Comparison of ENCODE assay signal across 18 cellular contexts in the genomic region with DNA sequence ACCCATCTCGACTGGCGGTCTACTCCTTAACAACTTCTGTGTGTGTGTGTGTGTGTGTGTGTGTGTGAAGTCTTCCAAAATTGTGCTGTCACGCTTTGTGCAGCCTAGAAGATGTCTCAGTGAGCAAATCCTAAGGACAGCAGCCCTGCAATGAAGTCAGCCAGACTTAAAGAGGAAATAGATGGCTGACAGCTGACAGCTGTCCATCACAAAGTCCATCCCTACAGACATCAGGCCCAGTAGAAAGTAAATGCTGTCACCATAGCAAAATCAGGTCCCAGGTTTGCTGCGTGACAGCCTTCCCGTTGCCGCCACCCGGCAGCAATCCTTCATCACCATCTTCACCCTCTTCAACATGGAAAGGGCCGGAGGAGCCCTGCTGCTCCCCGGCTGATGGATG.
DNase-seq lines count a peak whose midpoint lies in the region; ATAC-seq, FAIRE-seq and TF ChIP-seq lines count a peak whose summit lies in the region.
"Had no signal": no experiment of that assay in that cellular context is flagged by ENCODE, and none has a peak within 500 bp of the region (broad histone marks: within the 10 kb centered on the region; RNA-seq: fewer than 3 reads in every experiment).

No MANE protein-coding gene starts in this region.

- H2AFZ ChIP-seq in HepG2 (ENCODE audit: low read length) = no peak overlapping the region
- no peak overlapping the region for H2AFZ ChIP-seq in neuronal stem cell (ENCODE audit: low read length)
- H2AFZ ChIP-seq: GM23338 had no signal

- H3K14ac ChIP-seq in neuronal stem cell (ENCODE audit: low read length) = no peak overlapping the region

- peaks cover 7% of the 10 kb centered on the region for H3K27me3 Mint-ChIP-seq in brain

- H3K4me1 Mint-ChIP-seq in brain = peaks cover 52% of the 10 kb centered on the region

- no peak for DNase-seq in HepG2 (ENCODE audit: low spot score)
- no peak for DNase-seq in right lobe of liver
- no peak for DNase-seq in neuronal stem cell (ENCODE audit: low spot score)
- DNase-seq in anterior cingulate cortex (lab: John Stamatoyannopoulos, UW) = no peak
- DNase-seq in NCI-H1092 (lab: John Stamatoyannopoulos, UW) = no peak
- no peak for DNase-seq in stimulated activated CD4-positive, alpha-beta T cell treated with anti-CD3 and anti-CD28 coated beads, Interleukin-4, amount 100 ng/mL, for 24 hours
- DNase-seq: 8988T; AML-193; Caco-2; CD8-positive, alpha-beta memory T cell; DND-41; GDM1; H7 had no signal

- H3K79me2 ChIP-seq in HepG2 (ENCODE audit: insufficient read depth, low read length) = peaks cover 86% of the 10 kb centered on the region

- TF ChIP-seq CTCF in HepG2 (CRISPR knock-in tag; IDR thresholded peaks at IDR 0.05) (no peak), right lobe of liver (IDR thresholded peaks at IDR 0.05) (no peak), brain (conservative IDR thresholded peaks at IDR 0.05) (no peak)

- peaks cover 9% of the 10 kb centered on the region for H3K9me3 ChIP-seq in HepG2 (ENCODE audit: low read length)
- H3K9me3 ChIP-seq in right lobe of liver = no peaks in the 10 kb centered on the region
- peaks cover 0 to 3% of the 10 kb centered on the region in 2 donors for H3K9me3 ChIP-seq in neuronal stem cell (replicated peaks in 1 of 2; ENCODE audit: control insufficient read depth in 2 of 2, insufficient read depth in 1 of 2, low read depth in 1 of 2, low read length in 2 of 2)
- H3K9me3 ChIP-seq: BLaER1, Caco-2 had no signal

- H2BK15ac ChIP-seq in neuronal stem cell (ENCODE audit: low read length) = no peak overlapping the region

- TF ChIP-seq EP300 in HepG2 (IDR thresholded peaks at IDR 0.05; ENCODE audit: low read depth in 2 of 2, low read length in 2 of 2) (no peak), HepG2 (CRISPR knock-in tag; IDR thresholded peaks at IDR 0.05; ENCODE audit: borderline replicate concordance) (no peak)

- CTCF ChIA-PET in HepG2 (lab: Yijun Ruan, JAX; ENCODE audit: low intra/inter-chr PET ratio, low total read pairs) = no interaction called here

- ATAC-seq in HepG2 (no peak), right lobe of liver (no peak), GM21717 (IDR thresholded peaks at IDR 0.05; ENCODE audit: unreplicated experiment) (no peak)
- ATAC-seq: GM23338 had no signal

- no peak overlapping the region for H3K4me2 ChIP-seq in HepG2 (ENCODE audit: low read depth, low read length)
- no peak overlapping the region for H3K4me2 ChIP-seq in neuronal stem cell (ENCODE audit: insufficient read depth, low read length, poor library complexity, severe bottlenecking)
- H3K4me2 ChIP-seq: BLaER1, GM23338 had no signal

- FAIRE-seq in HepG2 (lab: Jason Lieb, UNC) = no peak
- FAIRE-seq: HTR-8/SVneo had no signal

- peak overlapping the region; percentile 22 to 85 (median 79) for H3K27ac Mint-ChIP-seq in brain
- H3K27ac Mint-ChIP-seq: CD8-positive, alpha-beta memory T cell; GM23338 had no signal

- no TSS peak for BruUV-seq in HepG2 (replicated peaks; lab: Mats Ljungman, UMichigan)

- H2BK12ac ChIP-seq in neuronal stem cell (ENCODE audit: low read length) = no peak overlapping the region

- no peak overlapping the region for H3K4ac ChIP-seq in neuronal stem cell (ENCODE audit: low read length)

- TF ChIP-seq POLR2A in HepG2 (IDR thresholded peaks at IDR 0.05; ENCODE audit: insufficient read depth in 1 of 2, low read depth in 2 of 2, low read length in 2 of 2) = no peak
- no peak for TF ChIP-seq POLR2A in right lobe of liver (IDR thresholded peaks at IDR 0.05)

- intact Hi-C loops in HepG2 (cut with micrococcal nuclease; ENCODE audit: unreplicated experiment) (no loop called here), right lobe of liver (cut with DNase I) (no loop called here)

- H3K36me3 Mint-ChIP-seq in brain = peaks cover 18% of the 10 kb centered on the region
- H3K36me3 Mint-ChIP-seq: CD8-positive, alpha-beta memory T cell had no signal

- no peak for TF ChIP-seq RAD21 in HepG2 (CRISPR knock-in tag; IDR thresholded peaks at IDR 0.05)

- peak overlapping the region; percentile 31 for H3K18ac ChIP-seq in neuronal stem cell (ENCODE audit: low read length)

- H3K9me3 Mint-ChIP-seq in brain = peaks cover 6 to 20% (median 9%) of the 10 kb centered on the region in 5 experiments
- H3K9me3 Mint-ChIP-seq: CD8-positive, alpha-beta memory T cell had no signal

- H4K91ac ChIP-seq in neuronal stem cell (ENCODE audit: low read depth, low read length, poor library complexity) = no peak overlapping the region

- H4K8ac ChIP-seq in neuronal stem cell (ENCODE audit: low read depth, low read length) = no peak overlapping the region

- H3K36me3 ChIP-seq in HepG2 (replicated peaks in 1 of 2; ENCODE audit: control insufficient read depth in 1 of 2, insufficient read depth in 2 of 2, low read length in 2 of 2) = peaks cover 0 to 9% of the 10 kb centered on the region in 2 experiments; a peak in 3 of 5 replicates
- no peaks in the 10 kb centered on the region for H3K36me3 ChIP-seq in right lobe of liver
- no peaks in the 10 kb centered on the region for H3K36me3 ChIP-seq in neuronal stem cell (replicated peaks in 1 of 2; ENCODE audit: control insufficient read depth in 2 of 2, insufficient read depth in 2 of 2, low read length in 2 of 2)
- H3K36me3 ChIP-seq: BLaER1 had no signal

- peaks cover 88% of the 10 kb centered on the region for H3K4me1 ChIP-seq in HepG2 (ENCODE audit: insufficient read depth, low read length)
- H3K4me1 ChIP-seq in right lobe of liver = no peaks in the 10 kb centered on the region
- peaks cover 10 to 15% of the 10 kb centered on the region in 2 donors for H3K4me1 ChIP-seq in neuronal stem cell (ENCODE audit: control insufficient read depth in 2 of 2, insufficient read depth in 1 of 2, low read depth in 1 of 2, low read length in 2 of 2)

- H3K79me1 ChIP-seq in neuronal stem cell (ENCODE audit: low read depth, low read length) = peaks cover 5% of the 10 kb centered on the region

- H3K27me3 ChIP-seq in HepG2 (ENCODE audit: control insufficient read depth in 1 of 2, insufficient read depth in 2 of 2, low read length in 2 of 2) = no peaks in the 10 kb centered on the region
- no peaks in the 10 kb centered on the region for H3K27me3 ChIP-seq in right lobe of liver
- peaks cover 0 to 3% (median 0%) of the 10 kb centered on the region in 3 experiments for H3K27me3 ChIP-seq in neuronal stem cell (ENCODE audit: control insufficient read depth in 3 of 3, insufficient read depth in 3 of 3, low read depth in 1 of 3, low read length in 3 of 3)

- 93% methylated on average over 9 of the region's 9 CpGs for WGBS in HepG2 (ENCODE audit: low lambda C conversion rate)
- 67% methylated on average over 6 of the region's 9 CpGs for WGBS in right lobe of liver (ENCODE audit: insufficient coverage, low coverage, low lambda C conversion rate, missing lambda C conversion rate)
- no CpG with 5 or more reads among the region's 9 CpGs for WGBS in neuronal stem cell (ENCODE audit: extremely low coverage in 2 of 2, insufficient read length in 2 of 2, insufficient replicate concordance in 1 of 2), 2 donors

- in situ Hi-C loops in HepG2 (cut with HindIII; ENCODE audit: extremely low pct_ligation_motif_present, low pct_unique_long_range_greater_than_20kb) = loop anchor here (10.0 to 25.0 kb wide), 3 partner anchors 774 to 1772 kb away; no protein-coding TSS in a partner anchor

- peak overlapping the region; percentile 59 for H2BK5ac ChIP-seq in neuronal stem cell (ENCODE audit: low read length)

- H3K4me3 Mint-ChIP-seq in brain = no peak overlapping the region
- H3K4me3 Mint-ChIP-seq: CD8-positive, alpha-beta memory T cell; GM23338 had no signal

- no peak overlapping the region for H2BK120ac ChIP-seq in neuronal stem cell (ENCODE audit: low read depth, low read length)

- H2AK5ac ChIP-seq in neuronal stem cell (ENCODE audit: low read depth, low read length) = peak overlapping the region; percentile 8

- POLR2A ChIA-PET in HepG2 (lab: Yijun Ruan, JAX) = interaction anchor here (2.4 to 4.6 kb wide), 2 partner anchors 415 to 416 kb away, joined by 7 to 72 read pairs; a partner anchor contains a TSS

- H3K4me3 ChIP-seq in HepG2 (replicated peaks in 1 of 3; ENCODE audit: insufficient read depth in 1 of 3, low read depth in 2 of 3, low read length in 3 of 3) (no peak overlapping the region), right lobe of liver (no peak overlapping the region), neuronal stem cell (ENCODE audit: low read length in 2 of 2) (no peak overlapping the region)
- H3K4me3 ChIP-seq: BLaER1, GM23338 had no signal

- H3K23ac ChIP-seq in neuronal stem cell (ENCODE audit: low read depth, low read length, poor library complexity) = no peak overlapping the region

- no peak overlapping the region for H3K9ac ChIP-seq in HepG2 (ENCODE audit: insufficient read depth, low read depth, low read length)
- no peak overlapping the region for H3K9ac ChIP-seq in neuronal stem cell (ENCODE audit: low read depth, low read length, poor library complexity)
- H3K9ac ChIP-seq: BLaER1 had no signal

- no peaks in the 10 kb centered on the region; the same call in 1 of the 2 replicates for H4K20me1 ChIP-seq in HepG2 (ENCODE audit: insufficient read depth, low read length)
- H4K20me1 ChIP-seq: BLaER1 had no signal

- H3K27ac ChIP-seq in HepG2 (ENCODE audit: extremely low read length, insufficient read depth, low read length) = no peak overlapping the region
- no peak overlapping the region for H3K27ac ChIP-seq in right lobe of liver
- no peak overlapping the region for H3K27ac ChIP-seq in neuronal stem cell (replicated peaks; ENCODE audit: low read length)
- H3K27ac ChIP-seq: BLaER1 had no signal

TF ChIP-seq in HepG2, 621 proteins besides CTCF, POLR2A, EP300 and RAD21 (continues in another document):
- TF ChIP-seq, protein P1, sequence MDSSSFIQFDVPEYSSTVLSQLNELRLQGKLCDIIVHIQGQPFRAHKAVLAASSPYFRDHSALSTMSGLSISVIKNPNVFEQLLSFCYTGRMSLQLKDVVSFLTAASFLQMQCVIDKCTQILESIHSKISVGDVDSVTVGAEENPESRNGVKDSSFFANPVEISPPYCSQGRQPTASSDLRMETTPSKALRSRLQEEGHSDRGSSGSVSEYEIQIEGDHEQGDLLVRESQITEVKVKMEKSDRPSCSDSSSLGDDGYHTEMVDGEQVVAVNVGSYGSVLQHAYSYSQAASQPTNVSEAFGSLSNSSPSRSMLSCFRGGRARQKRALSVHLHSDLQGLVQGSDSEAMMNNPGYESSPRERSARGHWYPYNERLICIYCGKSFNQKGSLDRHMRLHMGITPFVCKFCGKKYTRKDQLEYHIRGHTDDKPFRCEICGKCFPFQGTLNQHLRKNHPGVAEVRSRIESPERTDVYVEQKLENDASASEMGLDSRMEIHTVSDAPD (CRISPR knock-in tag; IDR thresholded peaks at IDR 0.05) = no peak
- TF ChIP-seq ZNF30 (CRISPR knock-in tag; IDR thresholded peaks at IDR 0.05) = no peak
- TF ChIP-seq, protein P2, sequence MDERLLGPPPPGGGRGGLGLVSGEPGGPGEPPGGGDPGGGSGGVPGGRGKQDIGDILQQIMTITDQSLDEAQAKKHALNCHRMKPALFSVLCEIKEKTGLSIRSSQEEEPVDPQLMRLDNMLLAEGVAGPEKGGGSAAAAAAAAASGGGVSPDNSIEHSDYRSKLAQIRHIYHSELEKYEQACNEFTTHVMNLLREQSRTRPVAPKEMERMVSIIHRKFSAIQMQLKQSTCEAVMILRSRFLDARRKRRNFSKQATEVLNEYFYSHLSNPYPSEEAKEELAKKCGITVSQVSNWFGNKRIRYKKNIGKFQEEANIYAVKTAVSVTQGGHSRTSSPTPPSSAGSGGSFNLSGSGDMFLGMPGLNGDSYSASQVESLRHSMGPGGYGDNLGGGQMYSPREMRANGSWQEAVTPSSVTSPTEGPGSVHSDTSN (CRISPR knock-in tag; IDR thresholded peaks at IDR 0.05) = peak; percentile 81
